Comparison of ENCODE assay signal across 8 cellular contexts in the genomic region with DNA sequence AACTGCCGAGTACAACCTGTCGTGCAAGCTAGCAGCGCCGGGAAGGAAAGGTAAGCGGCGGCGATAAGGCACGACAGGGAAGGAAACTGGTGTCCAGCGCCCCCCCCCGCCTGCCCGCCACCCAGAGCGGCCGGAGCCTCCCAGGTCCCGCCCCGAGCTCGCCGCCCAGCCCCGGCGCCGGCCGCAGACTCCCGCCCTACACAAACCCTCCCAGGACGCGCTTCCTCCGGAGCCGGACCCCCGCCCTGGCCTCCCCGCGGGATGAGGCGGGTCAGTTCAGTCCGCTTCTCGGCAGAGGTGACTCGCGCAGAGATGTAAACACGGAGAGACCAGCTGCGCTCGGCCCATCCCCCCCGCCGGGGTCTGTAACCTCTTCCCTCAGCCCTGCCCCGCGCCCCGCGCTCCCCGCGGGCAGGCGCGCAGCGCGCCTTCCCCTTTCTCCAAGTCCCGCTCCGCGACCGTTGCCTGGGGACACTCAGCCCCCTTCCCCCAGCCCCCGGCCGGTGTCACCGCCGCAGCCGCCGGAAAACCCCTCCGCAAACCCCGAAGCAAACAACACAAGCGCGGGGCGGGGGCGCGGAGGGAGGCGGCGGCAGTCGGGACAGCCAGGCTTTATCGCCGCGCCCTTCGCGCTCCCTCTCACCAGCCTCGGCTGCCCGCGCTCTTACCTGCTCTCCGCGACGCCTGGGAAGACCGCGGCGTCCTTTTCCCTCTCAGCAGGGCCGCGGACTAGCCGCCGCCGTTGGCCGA. TPM values are rescaled to one million over a fixed set of nuclear protein-coding genes. Genes with fewer than 3 reads are reported as not detected.
DNase-seq lines count a peak whose midpoint lies in the region; ATAC-seq and TF ChIP-seq lines count a peak whose summit lies in the region.

No MANE protein-coding gene starts in this region.

- peak overlapping the region; percentile 75 for H3K4me3 ChIP-seq in colonic mucosa

- ATAC-seq in HG03039 (IDR thresholded peaks at IDR 0.05; ENCODE audit: unreplicated experiment) (peak; percentile 8), left colon (peak; percentile 62)
- peak; percentile 30 for ATAC-seq in activated CD4-positive, alpha-beta T cell treated with anti-CD3 and anti-CD28 coated beads for 36 hours

- H3K9ac ChIP-seq in colonic mucosa (ENCODE audit: low read depth in 2 of 2, low read length in 2 of 2) = peak overlapping the region; percentile 85 to 98

- H3K4me1 ChIP-seq in colonic mucosa = no peaks in the 10 kb centered on the region

- H3K4me3 Mint-ChIP-seq in activated CD4-positive, alpha-beta T cell treated with anti-CD3 and anti-CD28 coated beads for 36 hours = peak overlapping the region; percentile 81

- H3K9me3 ChIP-seq in colonic mucosa = no peaks in the 10 kb centered on the region

- H3K36me3 Mint-ChIP-seq in activated CD4-positive, alpha-beta T cell treated with anti-CD3 and anti-CD28 coated beads for 36 hours (ENCODE audit: low read depth) = peaks cover 1% of the 10 kb centered on the region

- H3K36me3 ChIP-seq in colonic mucosa = no peaks in the 10 kb centered on the region

- peak overlapping the region; percentile 60 for H3K27ac Mint-ChIP-seq in activated CD4-positive, alpha-beta T cell treated with anti-CD3 and anti-CD28 coated beads for 36 hours

- no peak for TF ChIP-seq CTCF in colonic mucosa (IDR thresholded peaks at IDR 0.05)

- intact Hi-C loops in activated CD4-positive, alpha-beta T cell treated with anti-CD3 and anti-CD28 coated beads for 36 hours (cut with DNase I, micrococcal nuclease) = loop anchor here (1.0 to 10.0 kb wide), 14 partner anchors 76 to 1346 kb away; a partner anchor contains a TSS
- intact Hi-C loops in colonic mucosa (cut with DNase I) (loop anchor here (5.0 kb wide), 1 partner anchor 94 kb away; no protein-coding TSS in a partner anchor), left colon (cut with DNase I, micrococcal nuclease) (loop anchor here in 1 of 2 donors (10.0 kb wide), 1 partner anchor 92 kb away; no protein-coding TSS in a partner anchor)

- H3K4me1 Mint-ChIP-seq in activated CD4-positive, alpha-beta T cell treated with anti-CD3 and anti-CD28 coated beads for 36 hours = peaks cover 18% of the 10 kb centered on the region

- peak overlapping the region; percentile 99 for H3K27ac ChIP-seq in colonic mucosa

- DNase-seq in NCI-H1694 treated with DMSO at 0.1 percent for 48 hours (lab: John Stamatoyannopoulos, UW) (peak; percentile 43), NCI-H1694 (lab: John Stamatoyannopoulos, UW) (no peak), NCI-H2227 treated with DMSO at 0.1 percent for 48 hours (lab: John Stamatoyannopoulos, UW) (peak; percentile 57), colonic mucosa (peak; percentile 87), left colon (peak; percentile 85 to 89)
- DNase-seq in activated CD4-positive, alpha-beta T cell treated with anti-CD3 and anti-CD28 coated beads for 36 hours = peak; percentile 82
- DNase-seq in stimulated activated CD4-positive, alpha-beta T cell treated with anti-CD3 and anti-CD28 coated beads, Interleukin-1b, Interleukin-23, amount 100 ng/mL, for 4 hours (ENCODE audit: low read depth in 2 of 2) = peak; percentile 42 to 56

- H3K27me3 ChIP-seq in colonic mucosa = no peaks in the 10 kb centered on the region

- H3K9me3 Mint-ChIP-seq in activated CD4-positive, alpha-beta T cell treated with anti-CD3 and anti-CD28 coated beads for 36 hours (ENCODE audit: low read depth) = no peaks in the 10 kb centered on the region

- CTCF ChIA-PET in activated CD4-positive, alpha-beta T cell treated with anti-CD3 and anti-CD28 coated beads for 36 hours (lab: Charles Lee) = interaction anchor here (0.5 to 1.9 kb wide), 3 partner anchors 75 to 146 kb away, joined by 3 to 8 read pairs (median 6); no protein-coding TSS in a partner anchor

- H3K27me3 Mint-ChIP-seq in activated CD4-positive, alpha-beta T cell treated with anti-CD3 and anti-CD28 coated beads for 36 hours = peaks cover 7% of the 10 kb centered on the region

- POLR2A ChIA-PET in activated CD4-positive, alpha-beta T cell treated with anti-CD3 and anti-CD28 coated beads for 36 hours (lab: Charles Lee) = interaction anchor here (1.7 to 3.9 kb wide), 3 partner anchors 90 to 125 kb away, joined by 8 to 34 read pairs (median 12); a partner anchor contains a TSS

RNA-seq across cellular contexts. Expression of a gene that starts 0.5 kb away (rescaled TPM):
- 10 to 100 TPM; 26.2 to 33.4 TPM for total RNA-seq in activated CD4-positive, alpha-beta T cell treated with anti-CD3 and anti-CD28 coated beads for 36 hours
- total RNA-seq in colonic mucosa (10 to 100 TPM; 30.0 to 40.0 TPM), left colon (10 to 100 TPM; 32.6 TPM)

Comparison
In these comparisons a context has a peak if more than half of its experiments do, and no peak if none do; other contexts are left out.
1. ATAC-seq: peak in every context shown above with its lines; median percentile 62 in left colon; 30 in activated CD4-positive, alpha-beta T cell treated with anti-CD3 and anti-CD28 coated beads for 36 hours; 8 in HG03039.